12 cellular contexts compared by ENCODE assay signal in the genomic region with DNA sequence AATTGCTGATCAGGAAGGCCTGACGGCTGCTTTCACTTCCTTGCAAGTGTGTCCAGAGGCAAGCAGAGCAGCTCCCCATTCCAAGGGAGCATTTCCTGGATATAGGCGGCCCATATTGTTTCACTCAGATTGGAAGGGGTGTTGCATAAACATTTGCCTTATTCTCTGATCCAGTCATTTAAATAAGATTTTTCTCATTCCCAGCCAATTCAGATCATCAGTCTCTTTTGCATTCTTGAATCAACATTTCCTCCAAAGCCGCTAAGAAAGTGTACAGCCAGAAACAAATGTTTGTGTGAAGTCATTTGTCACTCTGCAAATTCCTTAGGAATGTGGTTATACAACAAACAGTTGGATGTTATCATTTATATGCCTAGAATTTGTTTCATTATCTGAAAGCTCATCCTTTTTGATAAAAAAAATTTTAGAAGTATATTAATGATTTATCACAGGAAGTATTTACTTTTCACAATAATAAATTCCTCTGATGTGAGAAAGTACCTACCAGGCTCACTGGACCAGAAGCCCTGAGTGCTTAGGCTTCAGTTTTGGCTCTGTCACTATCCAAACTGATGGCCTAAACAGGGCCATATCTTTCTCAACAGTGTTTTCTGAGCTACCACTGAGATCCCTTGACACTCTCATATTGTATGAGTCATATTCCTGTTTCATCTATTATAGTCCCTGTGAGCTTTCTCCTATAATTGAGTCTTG.
A peak's percentile ranks its signal among the peaks of the same experiment; 100 is the strongest.
DNase-seq lines count a peak whose midpoint lies in the region; ATAC-seq and TF ChIP-seq lines count a peak whose summit lies in the region.
"Had no signal": no experiment of that assay in that cellular context is flagged by ENCODE, and none has a peak within 500 bp of the region (broad histone marks: within the 10 kb centered on the region; RNA-seq: fewer than 3 reads in every experiment).

No MANE protein-coding gene starts in this region.

- no peaks in the 10 kb centered on the region for H3K79me2 ChIP-seq in ACC112 (ENCODE audit: control insufficient read depth, insufficient read depth, low read length, unreplicated experiment)

- TF ChIP-seq CTCF in choroid plexus epithelial cell (conservative IDR thresholded peaks at IDR 0.05; ENCODE audit: low read depth, low read length) (no peak), lower lobe of right lung (IDR thresholded peaks at IDR 0.05) (no peak)

- intact Hi-C loops in lower lobe of right lung (cut with DNase I), result no loop called here

- H3K9me3 ChIP-seq in lower lobe of right lung, result no peaks in the 10 kb centered on the region

- H2AFZ ChIP-seq in ACC112 (ENCODE audit: low read length, unreplicated experiment), result peak overlapping the region; percentile 33

- peak overlapping the region; percentile 74 for H3K27ac ChIP-seq in ACC112 (ENCODE audit: low read depth, low read length)
- no peak overlapping the region for H3K27ac ChIP-seq in lower lobe of right lung

- H3K4me3 ChIP-seq in ACC112 (ENCODE audit: low read depth, low read length) (peak overlapping the region; percentile 17; the same call in 1 of the 2 replicates), choroid plexus epithelial cell (ENCODE audit: low read depth, low read length) (no peak overlapping the region), lower lobe of right lung (no peak overlapping the region)

- DNase-seq in LHCN-M2 (ENCODE audit: low read depth) (peak; percentile 58), choroid plexus epithelial cell (ENCODE audit: low read depth) (peak; percentile 68), lower lobe of right lung (no peak), NCI-H1436 (lab: John Stamatoyannopoulos, UW) (no peak), NCI-H1105 (lab: John Stamatoyannopoulos, UW) (no peak)
- DNase-seq in NK-92 treated with Interleukin-12 subunit alpha and Interleukin-12 subunit beta, amount 100 ng/mL, for 24 hours (lab: John Stamatoyannopoulos, UW), result no peak
- DNase-seq: activated T-cell treated with anti-CD3 and anti-CD28 coated beads for 4 hours; CD8-positive, alpha-beta T cell; MM.1S; naive B cell had no signal

- H3K4me1 ChIP-seq in ACC112 (ENCODE audit: control insufficient read depth, insufficient read depth, low read length, unreplicated experiment), result peaks cover 30% of the 10 kb centered on the region
- no peaks in the 10 kb centered on the region for H3K4me1 ChIP-seq in lower lobe of right lung

- peak; percentile 57 to 66 for ATAC-seq in lower lobe of right lung
- ATAC-seq in HG03280 (IDR thresholded peaks at IDR 0.05; ENCODE audit: unreplicated experiment), result no peak
- ATAC-seq: CD8-positive, alpha-beta T cell had no signal

- H3K27me3 ChIP-seq in ACC112 (ENCODE audit: insufficient read depth, low read length), result no peaks in the 10 kb centered on the region
- H3K27me3 ChIP-seq in lower lobe of right lung (ENCODE audit: low read depth), result no peaks in the 10 kb centered on the region

- H3K36me3 ChIP-seq in ACC112 (ENCODE audit: insufficient read depth, low read length) (no peaks in the 10 kb centered on the region), lower lobe of right lung (no peaks in the 10 kb centered on the region)

Comparison
In these comparisons a context has a peak if more than half of its experiments do, and no peak if none do; other contexts are left out.
1. DNase-seq: peak in LHCN-M2 (single experiment) and choroid plexus epithelial cell (single experiment); none in lower lobe of right lung (single experiment), NK-92 treated with Interleukin-12 subunit alpha and Interleukin-12 subunit beta, amount 100 ng/mL, for 24 hours (single experiment), NCI-H1436 (single experiment) and NCI-H1105 (single experiment).